ENCODE assay signal across 21 cellular contexts in genomic region chr7:21135437-21135836, GRCh38.
DNase-seq lines count a peak whose midpoint lies in the region; ATAC-seq and TF ChIP-seq lines count a peak whose summit lies in the region.
"Had no signal": no experiment of that assay in that cellular context is flagged by ENCODE, and none has a peak within 500 bp of the region (broad histone marks: within the 10 kb centered on the region; RNA-seq: fewer than 3 reads in every experiment).

No MANE protein-coding gene starts in this region.

- intact Hi-C loops in left colon (cut with DNase I, micrococcal nuclease) = no loop called here
- intact Hi-C loops in mucosa of descending colon (cut with DNase I, micrococcal nuclease) = no loop called here

- peaks cover 12 to 20% of the 10 kb centered on the region in 2 donors for H3K36me3 Mint-ChIP-seq in activated naive CD4-positive, alpha-beta T cell treated with anti-CD3 and anti-CD28 coated beads, Interleukin-2, amount 50 U/mL, for 72 hours
- H3K36me3 Mint-ChIP-seq in progenitor cell of endocrine pancreas (ENCODE audit: insufficient read depth) = no peaks in the 10 kb centered on the region
- H3K36me3 Mint-ChIP-seq: CD14-positive monocyte; CD4-positive, alpha-beta memory T cell; CD4-positive, CD25-positive, alpha-beta regulatory T cell; CD8-positive, alpha-beta memory T cell had no signal

- H3K9me3 Mint-ChIP-seq in activated naive CD4-positive, alpha-beta T cell treated with anti-CD3 and anti-CD28 coated beads, Interleukin-2, amount 50 U/mL, for 72 hours = peaks cover 19 to 20% of the 10 kb centered on the region in 2 donors
- H3K9me3 Mint-ChIP-seq in progenitor cell of endocrine pancreas (ENCODE audit: low read depth) = peaks cover 8% of the 10 kb centered on the region

- no peak overlapping the region for H3K27ac Mint-ChIP-seq in activated naive CD4-positive, alpha-beta T cell treated with anti-CD3 and anti-CD28 coated beads, Interleukin-2, amount 50 U/mL, for 72 hours
- no peak overlapping the region for H3K27ac Mint-ChIP-seq in progenitor cell of endocrine pancreas
- H3K27ac Mint-ChIP-seq: CD14-positive monocyte; CD4-positive, alpha-beta memory T cell; CD8-positive, alpha-beta memory T cell had no signal

- H3K4me3 ChIP-seq in mucosa of descending colon = no peak overlapping the region
- H3K4me3 ChIP-seq: BLaER1, GM12878 had no signal

- TF ChIP-seq CTCF in mucosa of descending colon (IDR thresholded peaks at IDR 0.05) (no peak), progenitor cell of endocrine pancreas (IDR thresholded peaks at IDR 0.05; ENCODE audit: unreplicated experiment) (no peak)

- no peak overlapping the region for H3K4me3 Mint-ChIP-seq in progenitor cell of endocrine pancreas (ENCODE audit: low read depth)
- H3K4me3 Mint-ChIP-seq: CD14-positive monocyte; CD4-positive, alpha-beta memory T cell; CD4-positive, CD25-positive, alpha-beta regulatory T cell; CD8-positive, alpha-beta memory T cell had no signal

- H3K27me3 Mint-ChIP-seq in progenitor cell of endocrine pancreas = peaks cover 4% of the 10 kb centered on the region

- no peaks in the 10 kb centered on the region for H3K36me3 ChIP-seq in mucosa of descending colon (ENCODE audit: low read depth)
- H3K36me3 ChIP-seq: BE2C, BLaER1 had no signal

- H3K9me3 ChIP-seq in mucosa of descending colon = no peaks in the 10 kb centered on the region
- H3K9me3 ChIP-seq: BE2C, BLaER1, Caco-2 had no signal

- ATAC-seq in esophagus mucosa = peak; percentile 59
- peak; percentile 83 for ATAC-seq in left colon
- ATAC-seq in mucosa of descending colon = peak; percentile 76
- no peak for ATAC-seq in activated naive CD4-positive, alpha-beta T cell treated with anti-CD3 and anti-CD28 coated beads, Interleukin-2, amount 50 U/mL, for 72 hours
- ATAC-seq: GM12878 had no signal

- H3K4me1 ChIP-seq in mucosa of descending colon (ENCODE audit: low read depth) = no peaks in the 10 kb centered on the region
- H3K4me1 ChIP-seq: BE2C, BLaER1 had no signal

- DNase-seq in left colon (no peak), mucosa of descending colon (peak in 1 of 3 donors; percentile 20), GM03348 (ENCODE audit: low spot score) (no peak), progenitor cell of endocrine pancreas (ENCODE audit: low spot score, unreplicated experiment) (no peak), COLO668 (lab: John Stamatoyannopoulos, UW; ENCODE audit: unreplicated experiment) (no peak)
- no peak for DNase-seq in activated naive CD4-positive, alpha-beta T cell treated with anti-CD3 and anti-CD28 coated beads, Interleukin-2, amount 50 U/mL, for 72 hours (ENCODE audit: low spot score in 2 of 2)
- DNase-seq: 8988T; ACHN; BE2C; C1 segment of cervical spinal cord; Calu3; CD4-positive, alpha-beta memory T cell; CD4-positive, CD25-positive, alpha-beta regulatory T cell; CD8-positive, alpha-beta memory T cell; DMS79 treated with DMSO at 0.1 percent for 48 hours; GF-D8 had no signal

- no peaks in the 10 kb centered on the region for H3K4me1 Mint-ChIP-seq in progenitor cell of endocrine pancreas (ENCODE audit: low read depth)
- H3K4me1 Mint-ChIP-seq: CD4-positive, alpha-beta memory T cell; CD4-positive, CD25-positive, alpha-beta regulatory T cell; CD8-positive, alpha-beta memory T cell had no signal

Comparison
In these comparisons a context has a peak if more than half of its experiments do, and no peak if none do; other contexts are left out.
1. ATAC-seq: peak in esophagus mucosa (single experiment), left colon (single experiment) and mucosa of descending colon (single experiment); none in activated naive CD4-positive, alpha-beta T cell treated with anti-CD3 and anti-CD28 coated beads, Interleukin-2, amount 50 U/mL, for 72 hours (0 of 2).